In genomic region chr10:50260791-50261281, GRCh38 we compare ENCODE assay signal across 9 cellular contexts. TPM values are rescaled to one million over a fixed set of nuclear protein-coding genes. Genes with fewer than 3 reads are reported as not detected.
DNase-seq lines count a peak whose midpoint lies in the region; ATAC-seq lines count a peak whose summit lies in the region.
"Had no signal": no experiment of that assay in that cellular context is flagged by ENCODE, and none has a peak within 500 bp of the region (broad histone marks: within the 10 kb centered on the region; RNA-seq: fewer than 3 reads in every experiment).

No MANE protein-coding gene starts in this region.

- peaks cover 25 to 34% (median 26%) of the 10 kb centered on the region in 3 donors for H3K4me1 Mint-ChIP-seq in naive B cell

- H3K4me3 Mint-ChIP-seq in naive B cell = peak overlapping the region in 7 of 8 donors; percentile 26 to 84 (median 82)

- peaks cover 49 to 63% (median 55%) of the 10 kb centered on the region in 3 donors for H3K27me3 Mint-ChIP-seq in naive B cell

- peak; percentile 19 for DNase-seq in activated CD4-positive, alpha-beta T cell treated with anti-CD3 and anti-CD28 coated beads for 48 hours
- DNase-seq in activated CD4-positive, alpha-beta T cell treated with anti-CD3 and anti-CD28 coated beads for 1 hour = no peak
- DNase-seq in NAMALWA (ENCODE audit: low spot score) (peak; percentile 34), naive B cell (peak; percentile 57), SW480 (ENCODE audit: low spot score) (no peak), NCI-H187 (lab: John Stamatoyannopoulos, UW) (no peak), GDM1 (lab: John Stamatoyannopoulos, UW) (no peak)
- DNase-seq: spleen had no signal

- H3K36me3 Mint-ChIP-seq in naive B cell = peaks cover 0 to 17% of the 10 kb centered on the region in 2 donors

- H3K27ac Mint-ChIP-seq in naive B cell = peak overlapping the region in 3 of 6 donors; percentile 54 to 72 (median 71)

- peaks cover 0 to 3% (median 1%) of the 10 kb centered on the region in 7 donors for H3K9me3 Mint-ChIP-seq in naive B cell

- ATAC-seq in HG02759 (IDR thresholded peaks at IDR 0.05; ENCODE audit: unreplicated experiment) = peak; percentile 97
- ATAC-seq in naive B cell (ENCODE audit: low read depth in 2 of 2) = peak; percentile 99 to 100

RNA-seq across cellular contexts. Expression of gene ASAH2, which starts 9.5 kb away (rescaled TPM):
- 1 to 10 TPM in 3 of 6 donors, under 1 TPM in 1, not detected in 2; 0.13 to 1.5 (median 1.3) TPM for polyA plus RNA-seq in naive B cell (ENCODE audit: low read depth in 6 of 6)

Comparison
In these comparisons a context has a peak if more than half of its experiments do, and no peak if none do; other contexts are left out.
1. DNase-seq: peak in activated CD4-positive, alpha-beta T cell treated with anti-CD3 and anti-CD28 coated beads for 48 hours (single experiment), NAMALWA (single experiment) and naive B cell (single experiment); none in activated CD4-positive, alpha-beta T cell treated with anti-CD3 and anti-CD28 coated beads for 1 hour (single experiment), SW480 (single experiment), NCI-H187 (0 of 2) and GDM1 (single experiment).